ENCODE assay signal across 1 cellular context in the genomic region with DNA sequence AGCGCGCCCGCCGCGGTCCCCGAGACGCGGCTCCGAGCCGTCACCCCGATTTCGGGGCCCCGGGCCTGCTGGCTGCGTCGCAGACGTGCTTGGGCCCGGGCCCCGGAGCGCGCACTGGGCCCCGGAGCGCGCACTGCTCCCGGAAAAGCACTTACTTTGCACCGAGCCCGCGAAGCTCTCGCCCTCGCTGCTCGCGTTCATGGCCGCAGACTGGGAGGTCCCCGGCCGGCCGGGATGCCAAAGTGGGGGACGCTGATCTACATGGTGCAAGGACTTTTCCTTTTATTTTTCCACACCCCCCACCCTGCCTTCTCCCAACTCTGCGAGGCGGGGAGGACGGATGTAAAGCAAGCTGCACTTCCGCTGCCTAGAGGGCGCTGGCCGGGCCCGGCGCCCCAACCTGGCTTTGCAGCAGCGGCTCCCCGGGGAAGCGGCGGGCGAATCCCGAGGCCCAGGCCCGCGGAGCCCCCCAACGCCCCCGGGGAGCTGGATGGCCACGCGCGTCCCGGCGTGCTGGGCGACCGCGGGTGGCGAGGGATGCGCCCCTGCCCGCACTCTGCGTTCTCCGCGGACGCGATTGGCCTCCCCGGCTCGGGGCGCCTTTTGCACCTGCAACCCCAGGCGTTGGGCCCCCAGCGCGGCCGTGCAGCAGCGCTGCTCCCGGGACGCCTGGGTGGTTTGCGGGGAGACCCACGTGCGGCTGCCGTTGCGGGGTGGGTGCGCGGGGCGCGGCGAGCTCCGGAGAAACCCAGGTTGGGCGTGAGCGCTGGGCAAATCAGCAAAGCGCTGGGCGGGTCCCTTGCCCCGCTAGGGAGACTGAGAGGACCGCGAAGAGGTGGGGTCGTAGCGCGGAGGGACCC.
TF ChIP-seq lines count a peak whose summit lies in the region.

A gene (minus strand): TSS at position 344 of the 860 bp plus-strand sequence. CDS start 143 bp downstream, at position 201.

TF ChIP-seq in K562, 482 proteins besides CTCF, POLR2A, EP300 and RAD21 (continued from another document and continues in another):
- TF ChIP-seq, protein P1, sequence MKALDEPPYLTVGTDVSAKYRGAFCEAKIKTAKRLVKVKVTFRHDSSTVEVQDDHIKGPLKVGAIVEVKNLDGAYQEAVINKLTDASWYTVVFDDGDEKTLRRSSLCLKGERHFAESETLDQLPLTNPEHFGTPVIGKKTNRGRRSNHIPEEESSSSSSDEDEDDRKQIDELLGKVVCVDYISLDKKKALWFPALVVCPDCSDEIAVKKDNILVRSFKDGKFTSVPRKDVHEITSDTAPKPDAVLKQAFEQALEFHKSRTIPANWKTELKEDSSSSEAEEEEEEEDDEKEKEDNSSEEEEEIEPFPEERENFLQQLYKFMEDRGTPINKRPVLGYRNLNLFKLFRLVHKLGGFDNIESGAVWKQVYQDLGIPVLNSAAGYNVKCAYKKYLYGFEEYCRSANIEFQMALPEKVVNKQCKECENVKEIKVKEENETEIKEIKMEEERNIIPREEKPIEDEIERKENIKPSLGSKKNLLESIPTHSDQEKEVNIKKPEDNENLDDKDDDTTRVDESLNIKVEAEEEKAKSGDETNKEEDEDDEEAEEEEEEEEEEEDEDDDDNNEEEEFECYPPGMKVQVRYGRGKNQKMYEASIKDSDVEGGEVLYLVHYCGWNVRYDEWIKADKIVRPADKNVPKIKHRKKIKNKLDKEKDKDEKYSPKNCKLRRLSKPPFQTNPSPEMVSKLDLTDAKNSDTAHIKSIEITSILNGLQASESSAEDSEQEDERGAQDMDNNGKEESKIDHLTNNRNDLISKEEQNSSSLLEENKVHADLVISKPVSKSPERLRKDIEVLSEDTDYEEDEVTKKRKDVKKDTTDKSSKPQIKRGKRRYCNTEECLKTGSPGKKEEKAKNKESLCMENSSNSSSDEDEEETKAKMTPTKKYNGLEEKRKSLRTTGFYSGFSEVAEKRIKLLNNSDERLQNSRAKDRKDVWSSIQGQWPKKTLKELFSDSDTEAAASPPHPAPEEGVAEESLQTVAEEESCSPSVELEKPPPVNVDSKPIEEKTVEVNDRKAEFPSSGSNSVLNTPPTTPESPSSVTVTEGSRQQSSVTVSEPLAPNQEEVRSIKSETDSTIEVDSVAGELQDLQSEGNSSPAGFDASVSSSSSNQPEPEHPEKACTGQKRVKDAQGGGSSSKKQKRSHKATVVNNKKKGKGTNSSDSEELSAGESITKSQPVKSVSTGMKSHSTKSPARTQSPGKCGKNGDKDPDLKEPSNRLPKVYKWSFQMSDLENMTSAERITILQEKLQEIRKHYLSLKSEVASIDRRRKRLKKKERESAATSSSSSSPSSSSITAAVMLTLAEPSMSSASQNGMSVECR (CRISPR knock-in tag; IDR thresholded peaks at IDR 0.05), result peak; percentile 60; the same call in 1 of the 2 replicates
- TF ChIP-seq, protein P2, sequence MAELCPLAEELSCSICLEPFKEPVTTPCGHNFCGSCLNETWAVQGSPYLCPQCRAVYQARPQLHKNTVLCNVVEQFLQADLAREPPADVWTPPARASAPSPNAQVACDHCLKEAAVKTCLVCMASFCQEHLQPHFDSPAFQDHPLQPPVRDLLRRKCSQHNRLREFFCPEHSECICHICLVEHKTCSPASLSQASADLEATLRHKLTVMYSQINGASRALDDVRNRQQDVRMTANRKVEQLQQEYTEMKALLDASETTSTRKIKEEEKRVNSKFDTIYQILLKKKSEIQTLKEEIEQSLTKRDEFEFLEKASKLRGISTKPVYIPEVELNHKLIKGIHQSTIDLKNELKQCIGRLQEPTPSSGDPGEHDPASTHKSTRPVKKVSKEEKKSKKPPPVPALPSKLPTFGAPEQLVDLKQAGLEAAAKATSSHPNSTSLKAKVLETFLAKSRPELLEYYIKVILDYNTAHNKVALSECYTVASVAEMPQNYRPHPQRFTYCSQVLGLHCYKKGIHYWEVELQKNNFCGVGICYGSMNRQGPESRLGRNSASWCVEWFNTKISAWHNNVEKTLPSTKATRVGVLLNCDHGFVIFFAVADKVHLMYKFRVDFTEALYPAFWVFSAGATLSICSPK (IDR thresholded peaks at IDR 0.05; ENCODE audit: borderline replicate concordance), result no peak
- TF ChIP-seq TAF1 (IDR thresholded peaks at IDR 0.05; ENCODE audit: control insufficient read depth, extremely low read depth, insufficient read depth, low read length, severe bottlenecking), result peak; percentile 75
- TF ChIP-seq, protein P3, sequence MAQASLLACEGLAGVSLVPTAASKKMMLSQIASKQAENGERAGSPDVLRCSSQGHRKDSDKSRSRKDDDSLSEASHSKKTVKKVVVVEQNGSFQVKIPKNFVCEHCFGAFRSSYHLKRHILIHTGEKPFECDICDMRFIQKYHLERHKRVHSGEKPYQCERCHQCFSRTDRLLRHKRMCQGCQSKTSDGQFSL (CRISPR knock-in tag; IDR thresholded peaks at IDR 0.05), result peak; percentile 87
- TF ChIP-seq, protein P3 (tag; IDR thresholded peaks at IDR 0.05), result peak in 1 of 2 experiments; percentile 89; a peak in 2 of 4 replicates
- peak; percentile 23 for TF ChIP-seq TCF3 (CRISPR knock-in tag; IDR thresholded peaks at IDR 0.05)
- no peak for TF ChIP-seq MCM5 (IDR thresholded peaks at IDR 0.05; ENCODE audit: low read depth)
- 0 out of 2 replicates have a peak, but pooled peaks have one; percentile 69 for TF ChIP-seq HNRNPL (IDR thresholded peaks at IDR 0.05; ENCODE audit: low read depth, low read length)
- peak; percentile 61 for TF ChIP-seq PCBP1 (IDR thresholded peaks at IDR 0.05; ENCODE audit: low read depth, low read length, poor library complexity, severe bottlenecking)
- TF ChIP-seq, protein P4, sequence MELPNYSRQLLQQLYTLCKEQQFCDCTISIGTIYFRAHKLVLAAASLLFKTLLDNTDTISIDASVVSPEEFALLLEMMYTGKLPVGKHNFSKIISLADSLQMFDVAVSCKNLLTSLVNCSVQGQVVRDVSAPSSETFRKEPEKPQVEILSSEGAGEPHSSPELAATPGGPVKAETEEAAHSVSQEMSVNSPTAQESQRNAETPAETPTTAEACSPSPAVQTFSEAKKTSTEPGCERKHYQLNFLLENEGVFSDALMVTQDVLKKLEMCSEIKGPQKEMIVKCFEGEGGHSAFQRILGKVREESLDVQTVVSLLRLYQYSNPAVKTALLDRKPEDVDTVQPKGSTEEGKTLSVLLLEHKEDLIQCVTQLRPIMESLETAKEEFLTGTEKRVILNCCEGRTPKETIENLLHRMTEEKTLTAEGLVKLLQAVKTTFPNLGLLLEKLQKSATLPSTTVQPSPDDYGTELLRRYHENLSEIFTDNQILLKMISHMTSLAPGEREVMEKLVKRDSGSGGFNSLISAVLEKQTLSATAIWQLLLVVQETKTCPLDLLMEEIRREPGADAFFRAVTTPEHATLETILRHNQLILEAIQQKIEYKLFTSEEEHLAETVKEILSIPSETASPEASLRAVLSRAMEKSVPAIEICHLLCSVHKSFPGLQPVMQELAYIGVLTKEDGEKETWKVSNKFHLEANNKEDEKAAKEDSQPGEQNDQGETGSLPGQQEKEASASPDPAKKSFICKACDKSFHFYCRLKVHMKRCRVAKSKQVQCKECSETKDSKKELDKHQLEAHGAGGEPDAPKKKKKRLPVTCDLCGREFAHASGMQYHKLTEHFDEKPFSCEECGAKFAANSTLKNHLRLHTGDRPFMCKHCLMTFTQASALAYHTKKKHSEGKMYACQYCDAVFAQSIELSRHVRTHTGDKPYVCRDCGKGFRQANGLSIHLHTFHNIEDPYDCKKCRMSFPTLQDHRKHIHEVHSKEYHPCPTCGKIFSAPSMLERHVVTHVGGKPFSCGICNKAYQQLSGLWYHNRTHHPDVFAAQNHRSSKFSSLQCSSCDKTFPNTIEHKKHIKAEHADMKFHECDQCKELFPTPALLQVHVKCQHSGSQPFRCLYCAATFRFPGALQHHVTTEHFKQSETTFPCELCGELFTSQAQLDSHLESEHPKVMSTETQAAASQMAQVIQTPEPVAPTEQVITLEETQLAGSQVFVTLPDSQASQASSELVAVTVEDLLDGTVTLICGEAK (IDR thresholded peaks at IDR 0.05), result peak; percentile 87
- TF ChIP-seq, protein P4 (CRISPR knock-in tag; IDR thresholded peaks at IDR 0.05), result no peak
- TF ChIP-seq, protein P5, sequence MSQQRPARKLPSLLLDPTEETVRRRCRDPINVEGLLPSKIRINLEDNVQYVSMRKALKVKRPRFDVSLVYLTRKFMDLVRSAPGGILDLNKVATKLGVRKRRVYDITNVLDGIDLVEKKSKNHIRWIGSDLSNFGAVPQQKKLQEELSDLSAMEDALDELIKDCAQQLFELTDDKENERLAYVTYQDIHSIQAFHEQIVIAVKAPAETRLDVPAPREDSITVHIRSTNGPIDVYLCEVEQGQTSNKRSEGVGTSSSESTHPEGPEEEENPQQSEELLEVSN (IDR thresholded peaks at IDR 0.05; ENCODE audit: borderline replicate concordance in 1 of 2, extremely low read depth in 1 of 2, insufficient read depth in 1 of 2, insufficient read length in 1 of 2, low read depth in 1 of 2, low read length in 1 of 2, poor library complexity in 1 of 2, severe bottlenecking in 1 of 2), result peak in 1 of 2 experiments; percentile 40
- no peak for TF ChIP-seq MTF1 (CRISPR knock-in tag; IDR thresholded peaks at IDR 0.05; ENCODE audit: borderline replicate concordance)
- TF ChIP-seq XRCC5 (IDR thresholded peaks at IDR 0.05; ENCODE audit: low read depth, low read length), result 0 out of 2 replicates have a peak, but pooled peaks have one; percentile 45
- TF ChIP-seq CHD1 (IDR thresholded peaks at IDR 0.05; ENCODE audit: low read length), result peak; percentile 82
- peak; percentile 91; the same call in 1 of the 2 replicates for TF ChIP-seq PHF8 (IDR thresholded peaks at IDR 0.05; ENCODE audit: borderline replicate concordance, low read length)
- TF ChIP-seq NBN (IDR thresholded peaks at IDR 0.05; ENCODE audit: low read depth), result no peak
- TF ChIP-seq ZFX (CRISPR knock-in tag; IDR thresholded peaks at IDR 0.05), result peak; percentile 95
- TF ChIP-seq KAT7 (CRISPR knock-in tag; IDR thresholded peaks at IDR 0.05; ENCODE audit: borderline replicate concordance), result 0 out of 2 replicates have a peak, but pooled peaks have one; percentile 45
